18 cellular contexts compared by ENCODE assay signal in genomic region chr16:31114468-31114867, GRCh38. TPM values are rescaled to one million over a fixed set of nuclear protein-coding genes. Genes with fewer than 3 reads are reported as not detected.
DNase-seq lines count a peak whose midpoint lies in the region; ATAC-seq and TF ChIP-seq lines count a peak whose summit lies in the region.
"Had no signal": no experiment of that assay in that cellular context is flagged by ENCODE, and none has a peak within 500 bp of the region (broad histone marks: within the 10 kb centered on the region; RNA-seq: fewer than 3 reads in every experiment).

No MANE protein-coding gene starts in this region.

- no peak overlapping the region for H3K4me2 ChIP-seq in mesenchymal stem cell (ENCODE audit: low read length, poor library complexity, severe bottlenecking)

- no peak overlapping the region for H2BK120ac ChIP-seq in mesenchymal stem cell (ENCODE audit: low read depth, low read length)

- POLR2A ChIA-PET in MCF 10A (lab: Yijun Ruan, JAX), result interaction anchor here (0.7 to 1.3 kb wide), 4 partner anchors 26 to 375 kb away, joined by 3 read pairs; partner anchors contain the start of gene FUS

- H3K9me3 Mint-ChIP-seq in MCF 10A (ENCODE audit: unreplicated experiment), result no peaks in the 10 kb centered on the region
- H3K9me3 Mint-ChIP-seq: activated naive CD4-positive, alpha-beta T cell treated with anti-CD3 and anti-CD28 coated beads, Interleukin-2, amount 50 U/mL, for 24 hours; stimulated activated naive CD8-positive, alpha-beta T cell treated with anti-CD3 and anti-CD28 coated beads, Interleukin-15, Interleukin-2, amounts not matched to agents 100 ng/mL and 50 ng/mL, for 24 hours; WTC11 had no signal

- peaks cover 27% of the 10 kb centered on the region for H3K4me1 Mint-ChIP-seq in MCF 10A (ENCODE audit: insufficient read depth, unreplicated experiment)

- no TSS peak for BruUV-seq in MCF 10A (replicated peaks; lab: Mats Ljungman, UMichigan)

- H2BK15ac ChIP-seq in mesenchymal stem cell (ENCODE audit: low read depth, poor library complexity, severe bottlenecking), result no peak overlapping the region

- DNase-seq in T47D (ENCODE audit: low read depth in 1 of 2, low spot score in 1 of 2) (peak; percentile 35 to 45), MCF 10A (ENCODE audit: unreplicated experiment) (no peak), amniotic epithelial cell (ENCODE audit: low read depth) (peak; percentile 86), mesenchymal stem cell (no peak), D341Med (ENCODE audit: low spot score) (no peak)
- DNase-seq: activated CD8-positive, alpha-beta memory T cell treated with anti-CD3 and anti-CD28 coated beads, Interleukin-2, amount 50 U/mL, for 4 hours; central memory CD4-positive, alpha-beta T cell; glutamatergic neuron; IMR-90; islet precursor cell; ovary; stimulated activated CD4-positive, alpha-beta T cell treated with anti-CD3 and anti-CD28 coated beads, Interleukin-12 subunit alpha, Interleukin-12 subunit beta, amount 100 ng/mL, for 4 hours had no signal

- H2AFZ ChIP-seq in mesenchymal stem cell (ENCODE audit: low read depth, low read length), result no peak overlapping the region

- H4K91ac ChIP-seq in mesenchymal stem cell (ENCODE audit: low read length), result no peak overlapping the region

- no peak overlapping the region for H3K4me3 Mint-ChIP-seq in MCF 10A (ENCODE audit: unreplicated experiment)
- H3K4me3 Mint-ChIP-seq: activated naive CD4-positive, alpha-beta T cell treated with anti-CD3 and anti-CD28 coated beads, Interleukin-2, amount 50 U/mL, for 24 hours; stimulated activated naive CD8-positive, alpha-beta T cell treated with anti-CD3 and anti-CD28 coated beads, Interleukin-15, Interleukin-2, amounts not matched to agents 100 ng/mL and 50 ng/mL, for 24 hours; WTC11 had no signal

- H3K27me3 ChIP-seq in mesenchymal stem cell (ENCODE audit: control insufficient read depth in 1 of 2, insufficient read depth in 1 of 2, low read length in 2 of 2), result no peaks in the 10 kb centered on the region
- no peaks in the 10 kb centered on the region for H3K27me3 ChIP-seq in subcutaneous abdominal adipose tissue (ENCODE audit: control insufficient read depth in 5 of 5, insufficient read depth in 4 of 5, low read length in 5 of 5)
- H3K27me3 ChIP-seq: ovary had no signal

- no peak overlapping the region for H3K23ac ChIP-seq in mesenchymal stem cell (ENCODE audit: low read length in 2 of 2)

- in situ Hi-C loops in T47D (cut with HindIII; ENCODE audit: low pct_unique_long_range_greater_than_20kb, low sequenced_read_pairs), result no loop called here

- peaks cover 26% of the 10 kb centered on the region for H3K4me1 ChIP-seq in mesenchymal stem cell (ENCODE audit: control insufficient read depth, insufficient read depth, low read depth, low read length)
- H3K4me1 ChIP-seq in subcutaneous abdominal adipose tissue (ENCODE audit: control insufficient read depth in 5 of 5, insufficient read depth in 5 of 5, low read length in 5 of 5), result peaks cover 7 to 44% (median 33%) of the 10 kb centered on the region in 5 donors

- H3K18ac ChIP-seq in mesenchymal stem cell (ENCODE audit: low read depth in 1 of 2, low read length in 2 of 2), result no peak overlapping the region

- no peaks in the 10 kb centered on the region for H3K27me3 Mint-ChIP-seq in MCF 10A (ENCODE audit: insufficient read depth, unreplicated experiment)
- H3K27me3 Mint-ChIP-seq: activated naive CD4-positive, alpha-beta T cell treated with anti-CD3 and anti-CD28 coated beads, Interleukin-2, amount 50 U/mL, for 24 hours; stimulated activated naive CD8-positive, alpha-beta T cell treated with anti-CD3 and anti-CD28 coated beads, Interleukin-15, Interleukin-2, amounts not matched to agents 100 ng/mL and 50 ng/mL, for 24 hours had no signal

- ATAC-seq in GM18861 (IDR thresholded peaks at IDR 0.05; ENCODE audit: unreplicated experiment) (no peak), HG02973 (IDR thresholded peaks at IDR 0.05; ENCODE audit: unreplicated experiment) (no peak)
- ATAC-seq: WTC11 had no signal

- H2BK12ac ChIP-seq in mesenchymal stem cell (ENCODE audit: low read length in 2 of 2), result no peak overlapping the region

- no peak overlapping the region for H2BK5ac ChIP-seq in mesenchymal stem cell (ENCODE audit: low read depth, low read length, poor library complexity, severe bottlenecking)

- intact Hi-C loops in MCF 10A (cut with micrococcal nuclease), result no loop called here

- WGBS in mesenchymal stem cell, result 93% methylated on average over 8 of the region's 8 CpGs

- peaks cover 55% of the 10 kb centered on the region for H3K36me3 Mint-ChIP-seq in MCF 10A (ENCODE audit: insufficient read depth, unreplicated experiment)
- H3K36me3 Mint-ChIP-seq: activated naive CD4-positive, alpha-beta T cell treated with anti-CD3 and anti-CD28 coated beads, Interleukin-2, amount 50 U/mL, for 24 hours had no signal

- no peak overlapping the region for H3K14ac ChIP-seq in mesenchymal stem cell (ENCODE audit: low read length in 2 of 2)

- peaks cover 40% of the 10 kb centered on the region for H3K79me1 ChIP-seq in mesenchymal stem cell (replicated peaks; ENCODE audit: low read length, poor library complexity, severe bottlenecking)

- no peak overlapping the region for H4K8ac ChIP-seq in mesenchymal stem cell (ENCODE audit: low read length)

- H3K9ac ChIP-seq in mesenchymal stem cell (ENCODE audit: low read length) (peak overlapping the region; percentile 38), subcutaneous abdominal adipose tissue (ENCODE audit: low read length in 5 of 5) (no peak overlapping the region)

- CTCF ChIA-PET in MCF 10A (lab: Yijun Ruan, JAX), result interaction anchor here (0.6 to 1.4 kb wide), 3 partner anchors 28 to 36 kb away, joined by 3 to 4 read pairs (median 3); partner anchors contain the start of gene PRSS36

- no peak overlapping the region for H3K27ac Mint-ChIP-seq in MCF 10A (ENCODE audit: low read depth, unreplicated experiment)
- H3K27ac Mint-ChIP-seq: activated naive CD4-positive, alpha-beta T cell treated with anti-CD3 and anti-CD28 coated beads, Interleukin-2, amount 50 U/mL, for 24 hours; stimulated activated naive CD8-positive, alpha-beta T cell treated with anti-CD3 and anti-CD28 coated beads, Interleukin-15, Interleukin-2, amounts not matched to agents 100 ng/mL and 50 ng/mL, for 24 hours; WTC11 had no signal

- no peaks in the 10 kb centered on the region for H3K9me3 ChIP-seq in mesenchymal stem cell (ENCODE audit: control insufficient read depth, low read length)
- H3K9me3 ChIP-seq in subcutaneous abdominal adipose tissue (ENCODE audit: control insufficient read depth in 5 of 5, low read length in 5 of 5), result no peaks in the 10 kb centered on the region
- H3K9me3 ChIP-seq: ovary had no signal

- TF ChIP-seq CTCF in MCF 10A (IDR thresholded peaks at IDR 0.05; ENCODE audit: unreplicated experiment), result no peak

- H2AK5ac ChIP-seq in mesenchymal stem cell (ENCODE audit: low read length, severe bottlenecking), result no peak overlapping the region

- H3K27ac ChIP-seq in mesenchymal stem cell (ENCODE audit: low read length, poor library complexity, severe bottlenecking) (peak overlapping the region; percentile 14), subcutaneous abdominal adipose tissue (ENCODE audit: low read depth, low read length) (peak overlapping the region; percentile 65)
- H3K27ac ChIP-seq: ovary had no signal

- no peak overlapping the region for H3K4ac ChIP-seq in mesenchymal stem cell (ENCODE audit: low read depth in 1 of 2, low read length in 2 of 2)

- peaks cover 41 to 45% of the 10 kb centered on the region in 2 experiments for H3K36me3 ChIP-seq in mesenchymal stem cell (ENCODE audit: control insufficient read depth in 1 of 2, insufficient read depth in 2 of 2, low read depth in 1 of 2, low read length in 2 of 2)
- H3K36me3 ChIP-seq in subcutaneous abdominal adipose tissue (ENCODE audit: control insufficient read depth in 5 of 5, insufficient read depth in 5 of 5, low read length in 5 of 5), result peaks cover 0 to 43% (median 35%) of the 10 kb centered on the region in 5 donors
- H3K36me3 ChIP-seq: ovary had no signal

- H3K4me3 ChIP-seq in mesenchymal stem cell (ENCODE audit: insufficient read depth in 1 of 2, low read depth in 1 of 2, low read length in 2 of 2), result no peak overlapping the region
- H3K4me3 ChIP-seq in subcutaneous abdominal adipose tissue (ENCODE audit: low read depth in 1 of 5, low read length in 5 of 5), result no peak overlapping the region
- H3K4me3 ChIP-seq: ovary had no signal

RNA-seq across cellular contexts. Expression of gene KAT8, which starts 3.0 kb away (rescaled TPM):
- total RNA-seq in MCF 10A (2022), result 42.0 and 45.8 TPM in 2 replicates
- polyA plus RNA-seq in mesenchymal stem cell (2013, experiment 1 of 2), result 21.2 TPM
- 20.3 TPM for polyA plus RNA-seq in mesenchymal stem cell (2013, experiment 2 of 2)

RNA-seq across cellular contexts. Expression of gene BCKDK, which starts 6.3 kb away (rescaled TPM):
- 31.7 and 41.0 TPM in 2 replicates for total RNA-seq in MCF 10A (2022)
- 43.8 TPM for polyA plus RNA-seq in mesenchymal stem cell (2013, experiment 1 of 2)
- 43.8 TPM for polyA plus RNA-seq in mesenchymal stem cell (2013, experiment 2 of 2)

RNA-seq across cellular contexts. Expression of gene VKORC1, which starts 19.9 kb away (rescaled TPM):
- total RNA-seq in MCF 10A (2022), result 64.7 and 66.3 TPM in 2 replicates
- polyA plus RNA-seq in mesenchymal stem cell (2013, experiment 1 of 2), result 237 TPM
- polyA plus RNA-seq in mesenchymal stem cell (2013, experiment 2 of 2), result 255 TPM

RNA-seq across cellular contexts. Expression of gene PRSS8, which starts 21.1 kb away (rescaled TPM):
- total RNA-seq in MCF 10A (2022), result 24.6 and 32.6 TPM in 2 replicates
- polyA plus RNA-seq in mesenchymal stem cell (2013, experiment 1 of 2), result not detected
- polyA plus RNA-seq in mesenchymal stem cell (2013, experiment 2 of 2), result not detected
- total RNA-seq: IMR-90 had no signal
- polyA plus RNA-seq: IMR-90 had no signal

RNA-seq across cellular contexts. Expression of gene PRSS53, which starts 25.7 kb away (rescaled TPM):
- total RNA-seq in MCF 10A (2022), result 4.4 and 5.5 TPM in 2 replicates
- polyA plus RNA-seq in mesenchymal stem cell (2013, experiment 1 of 2), result 2.1 TPM
- 2.1 TPM for polyA plus RNA-seq in mesenchymal stem cell (2013, experiment 2 of 2)

Comparison
In these comparisons a context has a peak if more than half of its experiments do, and no peak if none do; other contexts are left out.
1. DNase-seq: peak in T47D (2 of 2) and amniotic epithelial cell (single experiment); none in MCF 10A (single experiment), mesenchymal stem cell (single experiment) and D341Med (single experiment).